9 cellular contexts compared by ENCODE assay signal in genomic region chr1:149811890-149812829, GRCh38. TPM values are rescaled to one million over a fixed set of nuclear protein-coding genes. Genes with fewer than 3 reads are reported as not detected.
A peak's percentile ranks its signal among the peaks of the same experiment; 100 is the strongest.
DNase-seq lines count a peak whose midpoint lies in the region; ATAC-seq and TF ChIP-seq lines count a peak whose summit lies in the region.
"Not testable (repeated sequence)": the region's sequence is repeated elsewhere in the genome, so short reads cannot be mapped to it uniquely, and the experiment has no call there.
"Had no signal": no experiment of that assay in that cellular context is flagged by ENCODE, and none has a peak within 500 bp of the region (broad histone marks: within the 10 kb centered on the region; RNA-seq: fewer than 3 reads in every experiment).

No MANE protein-coding gene starts in this region.

- H3K4me1 Mint-ChIP-seq in chondrocyte (ENCODE audit: low read depth) = peaks cover 12% of the 10 kb centered on the region

- H3K27ac Mint-ChIP-seq in chondrocyte (ENCODE audit: unreplicated experiment) = peak overlapping the region; percentile 99

- not testable (repeated sequence) for H3K36me3 Mint-ChIP-seq in chondrocyte (ENCODE audit: low read depth)

- H3K9me3 Mint-ChIP-seq in chondrocyte (ENCODE audit: low read depth) = not testable (repeated sequence)

- DNase-seq in AG20443 (ENCODE audit: low spot score) = peak; percentile 48
- DNase-seq in NCI-H460 (ENCODE audit: extremely low read depth, low read depth) = peak; percentile 96
- peak; percentile 72 for DNase-seq in activated CD4-positive, CD25-positive, alpha-beta regulatory T cell treated with anti-CD3 and anti-CD28 coated beads, Interleukin-2, amount 50 U/mL, for 72 hours
- not testable (repeated sequence) for DNase-seq in chondrocyte (ENCODE audit: low spot score)
- DNase-seq in kidney glomerular epithelial cell (lab: John Stamatoyannopoulos, UW) = peak; percentile 79
- peak; percentile 79 for DNase-seq in stimulated activated CD4-positive, alpha-beta T cell treated with anti-CD3 and anti-CD28 coated beads, Interleukin-15, amount 100 ng/mL, for 24 hours

- peak; percentile 75 for ATAC-seq in GM19043 (IDR thresholded peaks at IDR 0.05; ENCODE audit: low read depth, unreplicated experiment)
- peak; percentile 89 for ATAC-seq in HG03378 (IDR thresholded peaks at IDR 0.05; ENCODE audit: unreplicated experiment)

- not testable (repeated sequence) for H3K27me3 Mint-ChIP-seq in chondrocyte (ENCODE audit: low read depth)

- peak overlapping the region; percentile 89 for H3K4me3 Mint-ChIP-seq in chondrocyte (ENCODE audit: unreplicated experiment)

- not testable (repeated sequence) for TF ChIP-seq CTCF in chondrocyte (IDR thresholded peaks at IDR 0.05)

RNA-seq across cellular contexts. Expression of gene FCGR1A, which starts 29.7 kb away (rescaled TPM):
- total RNA-seq in NCI-H460 (2014; rRNA removed; shearing (Covaris generic)) = not detected in 2 replicates
- polyA plus RNA-seq in NCI-H460 (2014; cell fraction: nucleus; rRNA removed) = not detected in 2 replicates
- not detected in 3 replicates for total RNA-seq in chondrocyte
- total RNA-seq: HT1080 had no signal
